ENCODE assay signal across 1 cellular context in genomic region chr20:41027366-41027765, GRCh38.
TF ChIP-seq lines count a peak whose summit lies in the region.

No MANE protein-coding gene starts in this region.

TF ChIP-seq in A549, 52 proteins besides CTCF, POLR2A, EP300 and RAD21 (continued from another document):
- TF ChIP-seq ZC3H11A (IDR thresholded peaks at IDR 0.05) (no peak), RNF2 (IDR thresholded peaks at IDR 0.05; ENCODE audit: borderline replicate concordance, low read depth) (no peak), REST (IDR thresholded peaks at IDR 0.05) (no peak)
TF ChIP-seq in A549: peak in this region for 0.
